1 cellular context compared by ENCODE assay signal in the genomic region with DNA sequence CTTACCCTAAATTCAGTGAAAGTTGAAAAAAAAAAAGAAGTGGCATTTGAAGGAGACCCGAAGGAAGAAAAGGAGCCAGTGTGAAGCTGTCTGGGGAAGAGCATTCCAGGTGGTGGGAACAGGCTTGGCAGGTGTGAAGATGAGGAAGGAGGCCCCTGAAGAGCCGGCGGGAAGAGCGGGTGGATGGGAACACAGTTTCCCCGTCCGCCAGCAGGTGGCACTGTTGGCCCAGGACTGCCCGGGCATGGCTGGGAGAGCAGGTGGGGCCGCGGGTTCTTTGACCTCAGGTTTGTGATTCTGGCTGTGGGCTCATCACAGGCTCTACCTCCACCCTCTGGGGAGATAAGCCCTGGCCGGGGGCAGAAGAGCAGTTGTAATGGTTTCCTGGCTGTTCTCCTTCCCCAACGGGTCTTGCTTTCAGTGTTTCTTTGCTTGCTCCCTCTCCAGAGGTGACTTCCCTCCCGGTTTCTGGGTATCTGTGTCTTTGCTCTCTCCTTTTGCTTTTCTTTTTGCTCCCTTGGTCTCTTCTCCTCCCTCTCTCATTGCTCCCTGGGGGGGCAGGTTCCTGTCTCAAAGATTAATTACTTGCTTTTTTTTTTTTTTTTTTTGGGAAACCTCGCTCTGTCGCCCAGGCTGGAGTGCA.
TF ChIP-seq lines count a peak whose summit lies in the region.

No MANE protein-coding gene starts in this region.

TF ChIP-seq in HepG2, 621 proteins besides CTCF, POLR2A, EP300 and RAD21 (continued from another document and continues in another):
- TF ChIP-seq, protein P1, sequence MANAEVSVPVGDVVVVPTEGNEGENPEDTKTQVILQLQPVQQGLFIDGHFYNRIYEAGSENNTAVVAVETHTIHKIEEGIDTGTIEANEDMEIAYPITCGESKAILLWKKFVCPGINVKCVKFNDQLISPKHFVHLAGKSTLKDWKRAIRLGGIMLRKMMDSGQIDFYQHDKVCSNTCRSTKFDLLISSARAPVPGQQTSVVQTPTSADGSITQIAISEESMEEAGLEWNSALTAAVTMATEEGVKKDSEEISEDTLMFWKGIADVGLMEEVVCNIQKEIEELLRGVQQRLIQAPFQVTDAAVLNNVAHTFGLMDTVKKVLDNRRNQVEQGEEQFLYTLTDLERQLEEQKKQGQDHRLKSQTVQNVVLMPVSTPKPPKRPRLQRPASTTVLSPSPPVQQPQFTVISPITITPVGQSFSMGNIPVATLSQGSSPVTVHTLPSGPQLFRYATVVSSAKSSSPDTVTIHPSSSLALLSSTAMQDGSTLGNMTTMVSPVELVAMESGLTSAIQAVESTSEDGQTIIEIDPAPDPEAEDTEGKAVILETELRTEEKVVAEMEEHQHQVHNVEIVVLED (CRISPR knock-in tag; IDR thresholded peaks at IDR 0.05; ENCODE audit: borderline replicate concordance), result no peak
- no peak for TF ChIP-seq HDAC2 (CRISPR knock-in tag; IDR thresholded peaks at IDR 0.05)
- TF ChIP-seq ZBTB1 (CRISPR knock-in tag; IDR thresholded peaks at IDR 0.05; ENCODE audit: borderline replicate concordance), result no peak
- no peak for TF ChIP-seq CHCHD3 (CRISPR knock-in tag; IDR thresholded peaks at IDR 0.05)
- no peak for TF ChIP-seq RORA (CRISPR knock-in tag; IDR thresholded peaks at IDR 0.05)
- TF ChIP-seq SALL2 (CRISPR knock-in tag; IDR thresholded peaks at IDR 0.05), result no peak
- TF ChIP-seq, protein P2, sequence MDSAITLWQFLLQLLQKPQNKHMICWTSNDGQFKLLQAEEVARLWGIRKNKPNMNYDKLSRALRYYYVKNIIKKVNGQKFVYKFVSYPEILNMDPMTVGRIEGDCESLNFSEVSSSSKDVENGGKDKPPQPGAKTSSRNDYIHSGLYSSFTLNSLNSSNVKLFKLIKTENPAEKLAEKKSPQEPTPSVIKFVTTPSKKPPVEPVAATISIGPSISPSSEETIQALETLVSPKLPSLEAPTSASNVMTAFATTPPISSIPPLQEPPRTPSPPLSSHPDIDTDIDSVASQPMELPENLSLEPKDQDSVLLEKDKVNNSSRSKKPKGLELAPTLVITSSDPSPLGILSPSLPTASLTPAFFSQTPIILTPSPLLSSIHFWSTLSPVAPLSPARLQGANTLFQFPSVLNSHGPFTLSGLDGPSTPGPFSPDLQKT (CRISPR knock-in tag; IDR thresholded peaks at IDR 0.05; ENCODE audit: borderline replicate concordance), result no peak
- TF ChIP-seq MTA3 (CRISPR knock-in tag; IDR thresholded peaks at IDR 0.05), result no peak
- TF ChIP-seq ZNF207 (IDR thresholded peaks at IDR 0.05; ENCODE audit: borderline replicate concordance), result no peak
- no peak for TF ChIP-seq RELA (CRISPR knock-in tag; IDR thresholded peaks at IDR 0.05)
- TF ChIP-seq NAIF1 (CRISPR knock-in tag; IDR thresholded peaks at IDR 0.05; ENCODE audit: borderline replicate concordance), result no peak
- no peak for TF ChIP-seq ZNF605 (CRISPR knock-in tag; IDR thresholded peaks at IDR 0.05)
- TF ChIP-seq RARA (CRISPR knock-in tag; IDR thresholded peaks at IDR 0.05), result 0 out of 2 replicates have a peak, but pooled peaks have one; percentile 13
- TF ChIP-seq ZNF766 (CRISPR knock-in tag; IDR thresholded peaks at IDR 0.05; ENCODE audit: borderline replicate concordance), result no peak
- 0 out of 2 replicates have a peak, but pooled peaks have one; percentile 23 for TF ChIP-seq FOXO1 (CRISPR knock-in tag; IDR thresholded peaks at IDR 0.05)
- TF ChIP-seq ZNF282 (IDR thresholded peaks at IDR 0.05; ENCODE audit: partially characterized antibody), result no peak
- TF ChIP-seq, protein P3, sequence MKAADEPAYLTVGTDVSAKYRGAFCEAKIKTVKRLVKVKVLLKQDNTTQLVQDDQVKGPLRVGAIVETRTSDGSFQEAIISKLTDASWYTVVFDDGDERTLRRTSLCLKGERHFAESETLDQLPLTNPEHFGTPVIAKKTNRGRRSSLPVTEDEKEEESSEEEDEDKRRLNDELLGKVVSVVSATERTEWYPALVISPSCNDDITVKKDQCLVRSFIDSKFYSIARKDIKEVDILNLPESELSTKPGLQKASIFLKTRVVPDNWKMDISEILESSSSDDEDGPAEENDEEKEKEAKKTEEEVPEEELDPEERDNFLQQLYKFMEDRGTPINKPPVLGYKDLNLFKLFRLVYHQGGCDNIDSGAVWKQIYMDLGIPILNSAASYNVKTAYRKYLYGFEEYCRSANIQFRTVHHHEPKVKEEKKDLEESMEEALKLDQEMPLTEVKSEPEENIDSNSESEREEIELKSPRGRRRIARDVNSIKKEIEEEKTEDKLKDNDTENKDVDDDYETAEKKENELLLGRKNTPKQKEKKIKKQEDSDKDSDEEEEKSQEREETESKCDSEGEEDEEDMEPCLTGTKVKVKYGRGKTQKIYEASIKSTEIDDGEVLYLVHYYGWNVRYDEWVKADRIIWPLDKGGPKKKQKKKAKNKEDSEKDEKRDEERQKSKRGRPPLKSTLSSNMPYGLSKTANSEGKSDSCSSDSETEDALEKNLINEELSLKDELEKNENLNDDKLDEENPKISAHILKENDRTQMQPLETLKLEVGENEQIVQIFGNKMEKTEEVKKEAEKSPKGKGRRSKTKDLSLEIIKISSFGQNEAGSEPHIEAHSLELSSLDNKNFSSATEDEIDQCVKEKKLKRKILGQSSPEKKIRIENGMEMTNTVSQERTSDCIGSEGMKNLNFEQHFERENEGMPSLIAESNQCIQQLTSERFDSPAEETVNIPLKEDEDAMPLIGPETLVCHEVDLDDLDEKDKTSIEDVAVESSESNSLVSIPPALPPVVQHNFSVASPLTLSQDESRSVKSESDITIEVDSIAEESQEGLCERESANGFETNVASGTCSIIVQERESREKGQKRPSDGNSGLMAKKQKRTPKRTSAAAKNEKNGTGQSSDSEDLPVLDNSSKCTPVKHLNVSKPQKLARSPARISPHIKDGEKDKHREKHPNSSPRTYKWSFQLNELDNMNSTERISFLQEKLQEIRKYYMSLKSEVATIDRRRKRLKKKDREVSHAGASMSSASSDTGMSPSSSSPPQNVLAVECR (CRISPR knock-in tag; IDR thresholded peaks at IDR 0.05; ENCODE audit: borderline replicate concordance), result no peak
- TF ChIP-seq, protein P4, sequence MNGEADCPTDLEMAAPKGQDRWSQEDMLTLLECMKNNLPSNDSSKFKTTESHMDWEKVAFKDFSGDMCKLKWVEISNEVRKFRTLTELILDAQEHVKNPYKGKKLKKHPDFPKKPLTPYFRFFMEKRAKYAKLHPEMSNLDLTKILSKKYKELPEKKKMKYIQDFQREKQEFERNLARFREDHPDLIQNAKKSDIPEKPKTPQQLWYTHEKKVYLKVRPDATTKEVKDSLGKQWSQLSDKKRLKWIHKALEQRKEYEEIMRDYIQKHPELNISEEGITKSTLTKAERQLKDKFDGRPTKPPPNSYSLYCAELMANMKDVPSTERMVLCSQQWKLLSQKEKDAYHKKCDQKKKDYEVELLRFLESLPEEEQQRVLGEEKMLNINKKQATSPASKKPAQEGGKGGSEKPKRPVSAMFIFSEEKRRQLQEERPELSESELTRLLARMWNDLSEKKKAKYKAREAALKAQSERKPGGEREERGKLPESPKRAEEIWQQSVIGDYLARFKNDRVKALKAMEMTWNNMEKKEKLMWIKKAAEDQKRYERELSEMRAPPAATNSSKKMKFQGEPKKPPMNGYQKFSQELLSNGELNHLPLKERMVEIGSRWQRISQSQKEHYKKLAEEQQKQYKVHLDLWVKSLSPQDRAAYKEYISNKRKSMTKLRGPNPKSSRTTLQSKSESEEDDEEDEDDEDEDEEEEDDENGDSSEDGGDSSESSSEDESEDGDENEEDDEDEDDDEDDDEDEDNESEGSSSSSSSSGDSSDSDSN (CRISPR knock-in tag; IDR thresholded peaks at IDR 0.05), result no peak
- TF ChIP-seq, protein P5, sequence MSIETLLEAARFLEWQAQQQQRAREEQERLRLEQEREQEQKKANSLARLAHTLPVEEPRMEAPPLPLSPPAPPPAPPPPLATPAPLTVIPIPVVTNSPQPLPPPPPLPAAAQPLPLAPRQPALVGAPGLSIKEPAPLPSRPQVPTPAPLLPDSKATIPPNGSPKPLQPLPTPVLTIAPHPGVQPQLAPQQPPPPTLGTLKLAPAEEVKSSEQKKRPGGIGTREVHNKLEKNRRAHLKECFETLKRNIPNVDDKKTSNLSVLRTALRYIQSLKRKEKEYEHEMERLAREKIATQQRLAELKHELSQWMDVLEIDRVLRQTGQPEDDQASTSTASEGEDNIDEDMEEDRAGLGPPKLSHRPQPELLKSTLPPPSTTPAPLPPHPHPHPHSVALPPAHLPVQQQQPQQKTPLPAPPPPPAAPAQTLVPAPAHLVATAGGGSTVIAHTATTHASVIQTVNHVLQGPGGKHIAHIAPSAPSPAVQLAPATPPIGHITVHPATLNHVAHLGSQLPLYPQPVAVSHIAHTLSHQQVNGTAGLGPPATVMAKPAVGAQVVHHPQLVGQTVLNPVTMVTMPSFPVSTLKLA (IDR thresholded peaks at IDR 0.05), result no peak
- TF ChIP-seq KDM5B (CRISPR knock-in tag; IDR thresholded peaks at IDR 0.05; ENCODE audit: borderline replicate concordance), result peak; percentile 22; the same call in 1 of the 2 replicates
- TF ChIP-seq ZNF121 (CRISPR knock-in tag; IDR thresholded peaks at IDR 0.05), result no peak
- TF ChIP-seq CCAR2 (optimal IDR thresholded peaks at IDR 0.05; ENCODE audit: low read depth, low read length), result no peak
- TF ChIP-seq, protein P6, sequence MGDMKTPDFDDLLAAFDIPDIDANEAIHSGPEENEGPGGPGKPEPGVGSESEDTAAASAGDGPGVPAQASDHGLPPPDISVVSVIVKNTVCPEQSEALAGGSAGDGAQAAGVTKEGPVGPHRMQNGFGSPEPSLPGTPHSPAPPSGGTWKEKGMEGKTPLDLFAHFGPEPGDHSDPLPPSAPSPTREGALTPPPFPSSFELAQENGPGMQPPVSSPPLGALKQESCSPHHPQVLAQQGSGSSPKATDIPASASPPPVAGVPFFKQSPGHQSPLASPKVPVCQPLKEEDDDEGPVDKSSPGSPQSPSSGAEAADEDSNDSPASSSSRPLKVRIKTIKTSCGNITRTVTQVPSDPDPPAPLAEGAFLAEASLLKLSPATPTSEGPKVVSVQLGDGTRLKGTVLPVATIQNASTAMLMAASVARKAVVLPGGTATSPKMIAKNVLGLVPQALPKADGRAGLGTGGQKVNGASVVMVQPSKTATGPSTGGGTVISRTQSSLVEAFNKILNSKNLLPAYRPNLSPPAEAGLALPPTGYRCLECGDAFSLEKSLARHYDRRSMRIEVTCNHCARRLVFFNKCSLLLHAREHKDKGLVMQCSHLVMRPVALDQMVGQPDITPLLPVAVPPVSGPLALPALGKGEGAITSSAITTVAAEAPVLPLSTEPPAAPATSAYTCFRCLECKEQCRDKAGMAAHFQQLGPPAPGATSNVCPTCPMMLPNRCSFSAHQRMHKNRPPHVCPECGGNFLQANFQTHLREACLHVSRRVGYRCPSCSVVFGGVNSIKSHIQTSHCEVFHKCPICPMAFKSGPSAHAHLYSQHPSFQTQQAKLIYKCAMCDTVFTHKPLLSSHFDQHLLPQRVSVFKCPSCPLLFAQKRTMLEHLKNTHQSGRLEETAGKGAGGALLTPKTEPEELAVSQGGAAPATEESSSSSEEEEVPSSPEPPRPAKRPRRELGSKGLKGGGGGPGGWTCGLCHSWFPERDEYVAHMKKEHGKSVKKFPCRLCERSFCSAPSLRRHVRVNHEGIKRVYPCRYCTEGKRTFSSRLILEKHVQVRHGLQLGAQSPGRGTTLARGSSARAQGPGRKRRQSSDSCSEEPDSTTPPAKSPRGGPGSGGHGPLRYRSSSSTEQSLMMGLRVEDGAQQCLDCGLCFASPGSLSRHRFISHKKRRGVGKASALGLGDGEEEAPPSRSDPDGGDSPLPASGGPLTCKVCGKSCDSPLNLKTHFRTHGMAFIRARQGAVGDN (CRISPR knock-in tag; IDR thresholded peaks at IDR 0.05), result peak; percentile 42; the same call in 1 of the 2 replicates
- no peak for TF ChIP-seq ZNF878 (CRISPR knock-in tag; IDR thresholded peaks at IDR 0.05)
- TF ChIP-seq, protein P7, sequence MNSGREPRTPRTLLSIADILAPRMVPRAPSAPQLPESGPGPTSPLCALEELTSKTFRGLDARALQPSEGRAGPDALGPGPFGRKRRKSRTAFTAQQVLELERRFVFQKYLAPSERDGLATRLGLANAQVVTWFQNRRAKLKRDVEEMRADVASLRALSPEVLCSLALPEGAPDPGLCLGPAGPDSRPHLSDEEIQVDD (CRISPR knock-in tag; IDR thresholded peaks at IDR 0.05; ENCODE audit: borderline replicate concordance), result no peak
- TF ChIP-seq, protein P8, sequence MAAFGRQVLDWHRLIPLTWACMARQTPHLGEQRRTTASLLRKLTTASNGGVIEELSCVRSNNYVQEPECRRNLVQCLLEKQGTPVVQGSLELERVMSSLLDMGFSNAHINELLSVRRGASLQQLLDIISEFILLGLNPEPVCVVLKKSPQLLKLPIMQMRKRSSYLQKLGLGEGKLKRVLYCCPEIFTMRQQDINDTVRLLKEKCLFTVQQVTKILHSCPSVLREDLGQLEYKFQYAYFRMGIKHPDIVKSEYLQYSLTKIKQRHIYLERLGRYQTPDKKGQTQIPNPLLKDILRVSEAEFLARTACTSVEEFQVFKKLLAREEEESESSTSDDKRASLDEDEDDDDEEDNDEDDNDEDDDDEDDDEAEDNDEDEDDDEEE (CRISPR knock-in tag; IDR thresholded peaks at IDR 0.05), result no peak
- TF ChIP-seq, protein P9, sequence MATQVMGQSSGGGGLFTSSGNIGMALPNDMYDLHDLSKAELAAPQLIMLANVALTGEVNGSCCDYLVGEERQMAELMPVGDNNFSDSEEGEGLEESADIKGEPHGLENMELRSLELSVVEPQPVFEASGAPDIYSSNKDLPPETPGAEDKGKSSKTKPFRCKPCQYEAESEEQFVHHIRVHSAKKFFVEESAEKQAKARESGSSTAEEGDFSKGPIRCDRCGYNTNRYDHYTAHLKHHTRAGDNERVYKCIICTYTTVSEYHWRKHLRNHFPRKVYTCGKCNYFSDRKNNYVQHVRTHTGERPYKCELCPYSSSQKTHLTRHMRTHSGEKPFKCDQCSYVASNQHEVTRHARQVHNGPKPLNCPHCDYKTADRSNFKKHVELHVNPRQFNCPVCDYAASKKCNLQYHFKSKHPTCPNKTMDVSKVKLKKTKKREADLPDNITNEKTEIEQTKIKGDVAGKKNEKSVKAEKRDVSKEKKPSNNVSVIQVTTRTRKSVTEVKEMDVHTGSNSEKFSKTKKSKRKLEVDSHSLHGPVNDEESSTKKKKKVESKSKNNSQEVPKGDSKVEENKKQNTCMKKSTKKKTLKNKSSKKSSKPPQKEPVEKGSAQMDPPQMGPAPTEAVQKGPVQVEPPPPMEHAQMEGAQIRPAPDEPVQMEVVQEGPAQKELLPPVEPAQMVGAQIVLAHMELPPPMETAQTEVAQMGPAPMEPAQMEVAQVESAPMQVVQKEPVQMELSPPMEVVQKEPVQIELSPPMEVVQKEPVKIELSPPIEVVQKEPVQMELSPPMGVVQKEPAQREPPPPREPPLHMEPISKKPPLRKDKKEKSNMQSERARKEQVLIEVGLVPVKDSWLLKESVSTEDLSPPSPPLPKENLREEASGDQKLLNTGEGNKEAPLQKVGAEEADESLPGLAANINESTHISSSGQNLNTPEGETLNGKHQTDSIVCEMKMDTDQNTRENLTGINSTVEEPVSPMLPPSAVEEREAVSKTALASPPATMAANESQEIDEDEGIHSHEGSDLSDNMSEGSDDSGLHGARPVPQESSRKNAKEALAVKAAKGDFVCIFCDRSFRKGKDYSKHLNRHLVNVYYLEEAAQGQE (IDR thresholded peaks at IDR 0.05; ENCODE audit: borderline replicate concordance in 1 of 2, low read depth in 1 of 2, low read length in 2 of 2), result no peak
